9 cellular contexts compared by ENCODE assay signal in genomic region chr2:206442854-206443734, GRCh38. TPM values are rescaled to one million over a fixed set of nuclear protein-coding genes. Genes with fewer than 3 reads are reported as not detected.
DNase-seq lines count a peak whose midpoint lies in the region; ATAC-seq and TF ChIP-seq lines count a peak whose summit lies in the region.
"Had no signal": no experiment of that assay in that cellular context is flagged by ENCODE, and none has a peak within 500 bp of the region (broad histone marks: within the 10 kb centered on the region; RNA-seq: fewer than 3 reads in every experiment).

Gene ADAM23 (plus strand): TSS chr2:206443532. CDS start chr2:206443867, 335 bp downstream.

- no peaks in the 10 kb centered on the region for H3K36me3 Mint-ChIP-seq in nephron progenitor cell (ENCODE audit: low read depth)

- H3K4me3 Mint-ChIP-seq in nephron progenitor cell = peak within 1 kb of the TSS; percentile 92

- H3K4me1 ChIP-seq in thoracic aorta (ENCODE audit: control insufficient read depth in 1 of 2, low read depth in 2 of 2) = peaks cover 3 to 9% of the 10 kb centered on the region in 2 donors

- no peaks in the 10 kb centered on the region for H3K9me3 ChIP-seq in thoracic aorta

- DNase-seq in NCI-H2081 (lab: John Stamatoyannopoulos, UW) (peak; percentile 71 to 75), NCI-H2081 treated with DMSO at 0.1 percent for 48 hours (lab: John Stamatoyannopoulos, UW) (no peak), NCI-H82 (lab: John Stamatoyannopoulos, UW) (peak; percentile 87), fibroblast of villous mesenchyme (ENCODE audit: low read depth) (peak; percentile 10), nephron progenitor cell (peak; percentile 80), thoracic aorta (ENCODE audit: low spot score) (no peak)
- DNase-seq in activated T-helper 9 cell treated with anti-CD3 and anti-CD28 coated beads, Interleukin-2, amount 50 U/mL, for 16 hours (ENCODE audit: low read depth) = peak; percentile 47

- peaks cover 53% of the 10 kb centered on the region for H3K27me3 Mint-ChIP-seq in nephron progenitor cell (ENCODE audit: low read depth, poor library complexity)

- no peaks in the 10 kb centered on the region for H3K36me3 ChIP-seq in thoracic aorta

- peak within 1 kb of the TSS; percentile 56 for H3K4me3 ChIP-seq in fibroblast of villous mesenchyme (ENCODE audit: low read depth, low read length)
- peak within 1 kb of the TSS; percentile 75 for H3K4me3 ChIP-seq in thoracic aorta

- H3K27ac ChIP-seq in thoracic aorta = peak within 1 kb of the TSS in 1 of 2 donors; percentile 39
- H3K27ac ChIP-seq: C4-2B had no signal

- no peaks in the 10 kb centered on the region for H3K9me3 Mint-ChIP-seq in nephron progenitor cell

- no peak within 1 kb of the TSS for H3K27ac Mint-ChIP-seq in nephron progenitor cell

- peaks cover 30% of the 10 kb centered on the region for H3K4me1 Mint-ChIP-seq in nephron progenitor cell

- peaks cover 4% of the 10 kb centered on the region for H3K27me3 ChIP-seq in thoracic aorta (replicated peaks; ENCODE audit: insufficient read depth)

- ATAC-seq in HG03025 (IDR thresholded peaks at IDR 0.05; ENCODE audit: low FRiP score, unreplicated experiment) = peak; percentile 49
- ATAC-seq in thoracic aorta (ENCODE audit: insufficient number of reproducible peaks, low FRiP score, low read depth) = peak; percentile 27

- TF ChIP-seq CTCF in fibroblast of villous mesenchyme (IDR thresholded peaks at IDR 0.05; ENCODE audit: insufficient read depth, low read depth, low read length) (no peak), nephron progenitor cell (IDR thresholded peaks at IDR 0.05) (peak; percentile 33), thoracic aorta (IDR thresholded peaks at IDR 0.05) (no peak)

RNA-seq across cellular contexts. Expression of gene ADAM23, which starts in this region (rescaled TPM):
- total RNA-seq in fibroblast of villous mesenchyme = 7.7 and 9.5 TPM in 2 replicates
- total RNA-seq in thoracic aorta = 1 to 10 TPM; 4.5 to 6.4 TPM

Comparison
In these comparisons a context has a peak if more than half of its experiments do, and no peak if none do; other contexts are left out.
1. DNase-seq: peak in NCI-H2081 (2 of 2), NCI-H82 (single experiment), activated T-helper 9 cell treated with anti-CD3 and anti-CD28 coated beads, Interleukin-2, amount 50 U/mL, for 16 hours (single experiment), fibroblast of villous mesenchyme (single experiment) and nephron progenitor cell (single experiment); none in NCI-H2081 treated with DMSO at 0.1 percent for 48 hours (single experiment) and thoracic aorta (single experiment).